Comparison of ENCODE assay signal across 8 cellular contexts in genomic region chr14:68780358-68781160, GRCh38. TPM values are rescaled to one million over a fixed set of nuclear protein-coding genes. Genes with fewer than 3 reads are reported as not detected.
DNase-seq lines count a peak whose midpoint lies in the region; ATAC-seq and TF ChIP-seq lines count a peak whose summit lies in the region.

No MANE protein-coding gene starts in this region.

- H3K27ac Mint-ChIP-seq in activated T-helper 2 cell treated with anti-CD3 and anti-CD28 coated beads, Interferon-gamma antibody, Interleukin-2, Interleukin-4, amounts not matched to agents 10 μg/mL and 5 μg/mL and 100 μg/mL, durations not matched to agents 14 hours and 24 hours and 36 hours: peak overlapping the region; percentile 92

- TF ChIP-seq CTCF in cardiac muscle cell (IDR thresholded peaks at IDR 0.05; ENCODE audit: low read depth, low read length): no peak

- peaks cover 7% of the 10 kb centered on the region for H3K36me3 Mint-ChIP-seq in activated T-helper 2 cell treated with anti-CD3 and anti-CD28 coated beads, Interferon-gamma antibody, Interleukin-2, Interleukin-4, amounts not matched to agents 10 μg/mL and 5 μg/mL and 100 μg/mL, durations not matched to agents 14 hours and 24 hours and 36 hours (ENCODE audit: low read depth)

- ATAC-seq in GM19328 (IDR thresholded peaks at IDR 0.05; ENCODE audit: unreplicated experiment) (no peak), GM18498 (IDR thresholded peaks at IDR 0.05; ENCODE audit: unreplicated experiment) (no peak)

- H3K9me3 Mint-ChIP-seq in activated T-helper 2 cell treated with anti-CD3 and anti-CD28 coated beads, Interferon-gamma antibody, Interleukin-2, Interleukin-4, amounts not matched to agents 10 μg/mL and 5 μg/mL and 100 μg/mL, durations not matched to agents 14 hours and 24 hours and 36 hours: peaks cover 4% of the 10 kb centered on the region

- no peak overlapping the region for H3K4me3 ChIP-seq in cardiac muscle cell

- no peaks in the 10 kb centered on the region for H3K27me3 ChIP-seq in cardiac muscle cell

- peaks cover 29% of the 10 kb centered on the region for H3K4me1 ChIP-seq in cardiac muscle cell (ENCODE audit: low read depth)

- no peaks in the 10 kb centered on the region for H3K36me3 ChIP-seq in cardiac muscle cell

- peak; percentile 16 for DNase-seq in stimulated activated CD4-positive, alpha-beta T cell treated with anti-CD3 and anti-CD28 coated beads, Interleukin-1b, Interleukin-23, amount 100 ng/mL, for 48 hours
- no peak for DNase-seq in stimulated activated CD4-positive, alpha-beta T cell treated with anti-CD3 and anti-CD28 coated beads, Interleukin-4, amount 100 ng/mL, for 24 hours
- DNase-seq in activated T-helper 2 cell treated with anti-CD3 and anti-CD28 coated beads, Interferon-gamma antibody, Interleukin-2, Interleukin-4, amounts not matched to agents 10 μg/mL and 5 μg/mL and 100 μg/mL, durations not matched to agents 14 hours and 24 hours and 36 hours (ENCODE audit: low spot score): no peak
- DNase-seq in cardiac muscle cell (ENCODE audit: low read depth in 1 of 2, low spot score in 1 of 2): peak in 1 of 2 donors; percentile 89
- peak; percentile 73 for DNase-seq in pons (ENCODE audit: low spot score)
- no peak for DNase-seq in SK-N-DZ (ENCODE audit: low spot score)

- peak overlapping the region; percentile 34 for H3K27ac ChIP-seq in cardiac muscle cell

- H3K9me3 ChIP-seq in cardiac muscle cell (ENCODE audit: low read depth): no peaks in the 10 kb centered on the region

- H3K4me3 Mint-ChIP-seq in activated T-helper 2 cell treated with anti-CD3 and anti-CD28 coated beads, Interferon-gamma antibody, Interleukin-2, Interleukin-4, amounts not matched to agents 10 μg/mL and 5 μg/mL and 100 μg/mL, durations not matched to agents 14 hours and 24 hours and 36 hours (ENCODE audit: low read depth): peak overlapping the region; percentile 67

- intact Hi-C loops in activated T-helper 2 cell treated with anti-CD3 and anti-CD28 coated beads, Interferon-gamma antibody, Interleukin-2, Interleukin-4, amounts not matched to agents 10 μg/mL and 5 μg/mL and 100 μg/mL, durations not matched to agents 14 hours and 24 hours and 36 hours (cut with micrococcal nuclease): loop anchor here (5.0 to 10.0 kb wide), 2 partner anchors 376 to 493 kb away; no protein-coding TSS in a partner anchor

- H3K27me3 Mint-ChIP-seq in activated T-helper 2 cell treated with anti-CD3 and anti-CD28 coated beads, Interferon-gamma antibody, Interleukin-2, Interleukin-4, amounts not matched to agents 10 μg/mL and 5 μg/mL and 100 μg/mL, durations not matched to agents 14 hours and 24 hours and 36 hours (ENCODE audit: low read depth): no peaks in the 10 kb centered on the region

- peaks cover 63% of the 10 kb centered on the region for H3K4me1 Mint-ChIP-seq in activated T-helper 2 cell treated with anti-CD3 and anti-CD28 coated beads, Interferon-gamma antibody, Interleukin-2, Interleukin-4, amounts not matched to agents 10 μg/mL and 5 μg/mL and 100 μg/mL, durations not matched to agents 14 hours and 24 hours and 36 hours (ENCODE audit: low read depth)

RNA-seq across cellular contexts. Expression of gene ZFP36L1, which starts 12.3 kb away (rescaled TPM):
- 70.0 and 73.4 TPM in 2 replicates for total RNA-seq in activated T-helper 2 cell treated with anti-CD3 and anti-CD28 coated beads, Interferon-gamma antibody, Interleukin-2, Interleukin-4, amounts not matched to agents 10 μg/mL and 5 μg/mL and 100 μg/mL, durations not matched to agents 14 hours and 24 hours and 36 hours
- 822 and 1,327 TPM in 2 replicates for total RNA-seq in cardiac muscle cell
- polyA plus RNA-seq in cardiac muscle cell: 219 and 454 TPM in 2 replicates
- polyA plus RNA-seq in SK-N-DZ (2014; cell fraction: cytosol; rRNA removed): 1.4 and 3.7 TPM in 2 replicates
- polyA plus RNA-seq in SK-N-DZ (2014; cell fraction: nucleus; rRNA removed): 0.45 and 0.78 TPM in 2 replicates

Comparison
In these comparisons a context has a peak if more than half of its experiments do, and no peak if none do; other contexts are left out.
1. DNase-seq: peak in stimulated activated CD4-positive, alpha-beta T cell treated with anti-CD3 and anti-CD28 coated beads, Interleukin-1b, Interleukin-23, amount 100 ng/mL, for 48 hours (single experiment) and pons (single experiment); none in stimulated activated CD4-positive, alpha-beta T cell treated with anti-CD3 and anti-CD28 coated beads, Interleukin-4, amount 100 ng/mL, for 24 hours (single experiment), activated T-helper 2 cell treated with anti-CD3 and anti-CD28 coated beads, Interferon-gamma antibody, Interleukin-2, Interleukin-4, amounts not matched to agents 10 μg/mL and 5 μg/mL and 100 μg/mL, durations not matched to agents 14 hours and 24 hours and 36 hours (single experiment) and SK-N-DZ (single experiment).
2. RNA of gene ZFP36L1, which starts 12.3 kb away (total RNA-seq): 822 to 1,327 TPM in cardiac muscle cell; 70.0 to 73.4 TPM in activated T-helper 2 cell treated with anti-CD3 and anti-CD28 coated beads, Interferon-gamma antibody, Interleukin-2, Interleukin-4, amounts not matched to agents 10 μg/mL and 5 μg/mL and 100 μg/mL, durations not matched to agents 14 hours and 24 hours and 36 hours; every median in the first group is over 10 times any median in the second.